ENCODE assay signal across 9 cellular contexts in the genomic region with DNA sequence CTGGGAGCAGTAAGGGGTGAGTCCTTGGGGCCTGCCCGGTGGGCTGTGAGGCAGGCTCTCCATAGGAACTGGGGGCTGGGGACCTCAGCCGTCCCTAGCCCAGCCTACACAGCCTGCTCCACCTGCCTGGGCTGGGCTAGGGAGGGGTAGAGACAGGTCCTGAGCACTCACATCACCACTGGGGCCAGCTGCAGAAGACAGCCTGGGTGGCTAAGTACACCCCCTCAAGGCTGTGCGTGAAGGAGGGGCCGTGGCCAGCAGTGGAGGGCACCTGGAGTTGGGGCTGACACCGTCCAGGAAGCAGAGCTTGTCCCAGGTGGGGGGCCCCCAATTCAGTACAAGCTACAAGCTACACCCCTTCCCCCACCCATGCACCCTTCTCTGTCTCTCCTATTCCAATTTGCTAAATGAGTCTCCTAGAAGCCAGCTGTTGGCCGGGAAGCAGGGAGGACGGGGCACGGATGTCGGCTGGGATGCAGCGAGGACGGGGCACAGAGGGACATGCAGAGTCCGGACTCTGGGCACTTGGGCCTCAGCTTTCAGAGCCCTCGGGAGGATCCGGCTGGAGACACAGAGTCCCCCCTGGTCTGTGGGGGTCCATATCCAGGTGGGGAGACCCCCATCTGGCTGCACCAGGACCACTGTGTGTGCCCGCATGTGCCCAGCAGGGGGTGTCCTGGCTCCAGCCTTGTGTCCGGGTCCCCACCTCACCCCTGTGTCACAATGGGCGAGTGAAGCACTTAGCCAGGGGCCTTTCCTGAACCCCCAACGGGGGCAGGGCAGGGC. TPM values are rescaled to one million over a fixed set of nuclear protein-coding genes. Genes with fewer than 3 reads are reported as not detected.
DNase-seq lines count a peak whose midpoint lies in the region; ATAC-seq, FAIRE-seq and TF ChIP-seq lines count a peak whose summit lies in the region.
"Had no signal": no experiment of that assay in that cellular context is flagged by ENCODE, and none has a peak within 500 bp of the region (broad histone marks: within the 10 kb centered on the region; RNA-seq: fewer than 3 reads in every experiment).

No MANE protein-coding gene starts in this region.

- H3K9me3 Mint-ChIP-seq in T-cell: no peaks in the 10 kb centered on the region

- no peak for TF ChIP-seq POLR2A in heart left ventricle (IDR thresholded peaks at IDR 0.05)
- TF ChIP-seq POLR2A in vagina (IDR thresholded peaks at IDR 0.05): no peak
- TF ChIP-seq POLR2A in suprapubic skin (IDR thresholded peaks at IDR 0.05): no peak

- H3K9me3 ChIP-seq in heart left ventricle (no peaks in the 10 kb centered on the region), right atrium auricular region (no peaks in the 10 kb centered on the region), vagina (no peaks in the 10 kb centered on the region), suprapubic skin (no peaks in the 10 kb centered on the region)

- intact Hi-C loops in heart left ventricle (cut with DNase I) (loop anchor here in 2 of 10 donors (2.0 to 5.0 kb wide), 2 partner anchors 14 to 47 kb away; a partner anchor contains a TSS), Right ventricle myocardium superior (cut with DNase I) (no loop called here), vagina (cut with DNase I) (no loop called here)

- H3K27me3 ChIP-seq in heart left ventricle: no peaks in the 10 kb centered on the region
- H3K27me3 ChIP-seq in right atrium auricular region: no peaks in the 10 kb centered on the region
- H3K27me3 ChIP-seq in vagina: no peaks in the 10 kb centered on the region
- no peaks in the 10 kb centered on the region for H3K27me3 ChIP-seq in suprapubic skin

- 73 to 76% (median 74%) methylated on average over 18 of the region's 18 CpGs for whole genome bisulfite sequencing in heart left ventricle, 4 donors
- 73% methylated on average over 4 of the region's 18 CpGs for WGBS in suprapubic skin

- CTCF ChIA-PET in T-cell (lab: Charles Lee): interaction anchor here in 1 of 2 donors (1.1 kb wide), 1 partner anchor 26 kb away, joined by 4 read pairs; no protein-coding TSS in a partner anchor

- POLR2A ChIA-PET in T-cell (lab: Charles Lee): interaction anchor here in 1 of 2 donors (0.5 kb wide), 1 partner anchor 716 kb away, joined by 9 read pairs; no protein-coding TSS in a partner anchor

- peak in 4 of 5 donors; percentile 23 to 54 (median 30) for DNase-seq in heart left ventricle
- no peak for DNase-seq in Right ventricle myocardium superior
- peak in 1 of 34 experiments; percentile 0 for DNase-seq in T-cell
- DNase-seq in right atrium auricular region (ENCODE audit: low spot score): no peak
- no peak for DNase-seq in vagina (ENCODE audit: extremely low spot score in 2 of 2)
- DNase-seq in HTR-8/SVneo (ENCODE audit: insufficient read length, low spot score): no peak
- no peak for DNase-seq in suprapubic skin (ENCODE audit: low spot score in 2 of 2)

- H3K27me3 Mint-ChIP-seq in T-cell: no peaks in the 10 kb centered on the region

- H3K36me3 ChIP-seq in heart left ventricle: no peaks in the 10 kb centered on the region
- no peaks in the 10 kb centered on the region for H3K36me3 ChIP-seq in right atrium auricular region
- no peaks in the 10 kb centered on the region for H3K36me3 ChIP-seq in vagina
- no peaks in the 10 kb centered on the region for H3K36me3 ChIP-seq in suprapubic skin

- no peak for FAIRE-seq in HTR-8/SVneo (lab: Jason Lieb, UNC)

- H3K27ac ChIP-seq in heart left ventricle (peak overlapping the region in 11 of 12 donors; percentile 87 to 97 (median 93)), right atrium auricular region (peak overlapping the region; percentile 90 to 94), vagina (peak overlapping the region; percentile 84), suprapubic skin (no peak overlapping the region)

- peak overlapping the region; percentile 57 to 97 for H3K27ac Mint-ChIP-seq in T-cell

- H3K36me3 Mint-ChIP-seq in T-cell: no peaks in the 10 kb centered on the region

- ATAC-seq in heart left ventricle (no peak), Right ventricle myocardium superior (ENCODE audit: poor library complexity) (no peak), T-cell (replicated peaks in 1 of 4) (no peak), HG02870 (IDR thresholded peaks at IDR 0.05; ENCODE audit: unreplicated experiment) (no peak)

- H3K4me1 ChIP-seq in heart left ventricle (peaks cover 2 to 32% (median 20%) of the 10 kb centered on the region in 12 donors), right atrium auricular region (peaks cover 0 to 16% of the 10 kb centered on the region in 2 donors), vagina (peaks cover 28% of the 10 kb centered on the region), suprapubic skin (peaks cover 28% of the 10 kb centered on the region)

- TF ChIP-seq EP300 in suprapubic skin (IDR thresholded peaks at IDR 0.05): no peak

- peaks cover 27 to 40% (median 34%) of the 10 kb centered on the region in 3 donors for H3K4me1 Mint-ChIP-seq in T-cell

- peak overlapping the region; percentile 90 to 98 (median 91) for H3K4me3 Mint-ChIP-seq in T-cell

- H3K4me3 ChIP-seq in heart left ventricle (peak overlapping the region in 9 of 12 donors; percentile 58 to 92 (median 81)), right atrium auricular region (no peak overlapping the region), vagina (no peak overlapping the region), suprapubic skin (no peak overlapping the region)

- TF ChIP-seq CTCF in heart left ventricle (IDR thresholded peaks at IDR 0.05): peak; percentile 8 to 45 (median 24)
- TF ChIP-seq CTCF in right atrium auricular region (IDR thresholded peaks at IDR 0.05): peak in 1 of 2 donors; percentile 45
- no peak for TF ChIP-seq CTCF in vagina (IDR thresholded peaks at IDR 0.05)
- no peak for TF ChIP-seq CTCF in suprapubic skin (IDR thresholded peaks at IDR 0.05)

RNA-seq across cellular contexts. Expression of a gene that starts 1.8 kb away (rescaled TPM):
- 100 to 1,000 TPM in 1 of 9 donors, 10 to 100 TPM in 8; 17.0 to 189 (median 32.8) TPM for total RNA-seq in heart left ventricle
- polyA plus RNA-seq in heart left ventricle: 10 to 100 TPM; 34.4 to 76.5 TPM
- total RNA-seq in Right ventricle myocardium superior: 13.3 TPM
- 10 to 100 TPM; 29.1 to 69.8 (median 48.5) TPM for total RNA-seq in T-cell
- 10 to 100 TPM; 26.8 to 32.2 TPM for total RNA-seq in right atrium auricular region
- 29.0 TPM for total RNA-seq in vagina
- total RNA-seq in suprapubic skin: 10 to 100 TPM in 1 of 4 donors, 1 to 10 TPM in 3; 5.4 to 10.1 (median 7.9) TPM

RNA-seq across cellular contexts. Expression of a gene that starts 4.8 kb away (rescaled TPM):
- total RNA-seq in heart left ventricle (10 to 100 TPM in 8 of 9 donors, 1 to 10 TPM in 1; 9.7 to 45.7 (median 22.7) TPM), Right ventricle myocardium superior (12.8 TPM), T-cell (10 to 100 TPM in 2 of 5 donors, 1 to 10 TPM in 3; 6.0 to 16.3 (median 9.9) TPM), right atrium auricular region (10 to 100 TPM; 22.5 to 27.9 TPM), vagina (25.5 TPM), suprapubic skin (10 to 100 TPM; 50.6 to 84.8 (median 71.1) TPM)
- polyA plus RNA-seq in heart left ventricle: 10 to 100 TPM; 11.8 to 14.1 TPM

RNA-seq across cellular contexts. Expression of a gene that starts 15.2 kb away (rescaled TPM):
- total RNA-seq in heart left ventricle: 10 to 100 TPM; 26.8 to 98.1 (median 42.0) TPM
- 10 to 100 TPM; 25.7 to 29.2 TPM for polyA plus RNA-seq in heart left ventricle
- 27.4 TPM for total RNA-seq in Right ventricle myocardium superior
- total RNA-seq in T-cell: 10 to 100 TPM in 1 of 5 donors, 1 to 10 TPM in 4; 1.5 to 11.9 (median 2.6) TPM
- total RNA-seq in right atrium auricular region: 10 to 100 TPM; 31.8 to 68.4 TPM
- 34.6 TPM for total RNA-seq in vagina
- total RNA-seq in suprapubic skin: 10 to 100 TPM; 12.7 to 34.8 (median 31.6) TPM

RNA-seq across cellular contexts. Expression of a gene that starts 33.2 kb away (rescaled TPM):
- total RNA-seq in heart left ventricle (100 to 1,000 TPM in 6 of 9 donors, 10 to 100 TPM in 3; 52.8 to 149 (median 104) TPM), Right ventricle myocardium superior (170 TPM), T-cell (not detected), right atrium auricular region (10 to 100 TPM; 22.0 to 61.8 TPM), vagina (not detected), suprapubic skin (under 1 TPM; 0.24 to 0.93 (median 0.44) TPM)
- 100 to 1,000 TPM in 1 of 2 donors, 10 to 100 TPM in 1; 53.3 to 353 TPM for polyA plus RNA-seq in heart left ventricle
- total RNA-seq: glomerular endothelial cell had no signal

RNA-seq across cellular contexts. Expression of a gene that starts 48.8 kb away (rescaled TPM):
- total RNA-seq in heart left ventricle (under 1 TPM in 2 of 9 donors, not detected in 7; 0.37 to 0.63 TPM), Right ventricle myocardium superior (not detected), T-cell (1 to 10 TPM in 4 of 5 donors, under 1 TPM in 1; 0.30 to 9.9 (median 7.3) TPM), right atrium auricular region (under 1 TPM in 1 of 2 donors, not detected in 1; 0.59 TPM), vagina (15.2 TPM), suprapubic skin (10 to 100 TPM; 36.1 to 69.0 (median 48.4) TPM)
- under 1 TPM; 0.15 TPM for polyA plus RNA-seq in heart left ventricle

Comparison
In these comparisons a context has a peak if more than half of its experiments do, and no peak if none do; other contexts are left out.
1. DNase-seq: peak in heart left ventricle (4 of 5); none in Right ventricle myocardium superior (single experiment), right atrium auricular region (single experiment), vagina (0 of 2), HTR-8/SVneo (single experiment) and suprapubic skin (0 of 2).
2. H3K4me3 ChIP-seq: peak in heart left ventricle (9 of 12); none in right atrium auricular region (0 of 2), vagina (0 of 2) and suprapubic skin (single experiment).
3. CTCF ChIP-seq: peak in heart left ventricle (12 of 12); none in vagina (0 of 3) and suprapubic skin (0 of 2).